In genomic region chr2:42317486-42317885, GRCh38 we compare ENCODE assay signal across 13 cellular contexts. TPM values are rescaled to one million over a fixed set of nuclear protein-coding genes. Genes with fewer than 3 reads are reported as not detected.
DNase-seq lines count a peak whose midpoint lies in the region; ATAC-seq and TF ChIP-seq lines count a peak whose summit lies in the region.
"Had no signal": no experiment of that assay in that cellular context is flagged by ENCODE, and none has a peak within 500 bp of the region (broad histone marks: within the 10 kb centered on the region; RNA-seq: fewer than 3 reads in every experiment).

No MANE protein-coding gene starts in this region.

- no peaks in the 10 kb centered on the region for H3K9me3 ChIP-seq in CD4-positive, alpha-beta T cell (ENCODE audit: control insufficient read depth, low read length)
- H3K9me3 ChIP-seq in upper lobe of left lung = no peaks in the 10 kb centered on the region

- WGBS in upper lobe of left lung, 2 donors = 80 to 83% methylated on average over 3 of the region's 3 CpGs

- no peak for TF ChIP-seq CTCF in CD4-positive, alpha-beta T cell (IDR thresholded peaks at IDR 0.05)
- TF ChIP-seq CTCF in upper lobe of left lung (IDR thresholded peaks at IDR 0.05) = no peak

- CTCF ChIA-PET in CD4-positive, alpha-beta T cell (lab: Charles Lee) = no interaction called here
- CTCF ChIA-PET in T-cell (lab: Charles Lee) = no interaction called here

- no peak for TF ChIP-seq POLR2A in upper lobe of left lung (IDR thresholded peaks at IDR 0.05)

- peaks cover 36% of the 10 kb centered on the region for H3K36me3 Mint-ChIP-seq in activated T-cell treated with anti-CD3 and anti-CD28 coated beads, Interleukin-2, amount 50 U/mL, for 4 hours (ENCODE audit: insufficient read depth)
- peaks cover 88% of the 10 kb centered on the region for H3K36me3 Mint-ChIP-seq in CD4-positive, alpha-beta T cell (ENCODE audit: low read depth)
- peaks cover 51% of the 10 kb centered on the region for H3K36me3 Mint-ChIP-seq in T-cell
- peaks cover 18 to 69% (median 26%) of the 10 kb centered on the region in 3 donors for H3K36me3 Mint-ChIP-seq in naive thymus-derived CD8-positive, alpha-beta T cell

- DNase-seq in activated T-cell treated with anti-CD3 and anti-CD28 coated beads, Interleukin-2, amount 50 U/mL, for 4 hours = no peak
- no peak for DNase-seq in activated T-cell treated with anti-CD3 and anti-CD28 coated beads, Interleukin-2, amount 50 U/mL, for 1 hour
- DNase-seq in CD4-positive, alpha-beta T cell = no peak
- DNase-seq in T-cell = no peak
- no peak for DNase-seq in naive thymus-derived CD8-positive, alpha-beta T cell
- DNase-seq in upper lobe of left lung = no peak
- no peak for DNase-seq in NCI-H128 (lab: John Stamatoyannopoulos, UW; ENCODE audit: unreplicated experiment)
- DNase-seq in stimulated activated naive CD4-positive, alpha-beta T cell treated with Interleukin-2 at 50 U/mL for 16 hours (lab: John Stamatoyannopoulos, UW) = no peak
- DNase-seq: EL, Karpas-422, NCI-H1105 treated with DMSO at 0.1 percent for 48 hours, NCI-H187 treated with DMSO at 0.1 percent for 48 hours, NCI-H446 had no signal

- ATAC-seq in activated T-cell treated with anti-CD3 and anti-CD28 coated beads, Interleukin-2, amount 50 U/mL, for 4 hours = peak; percentile 41 to 58
- peak; percentile 50 for ATAC-seq in CD4-positive, alpha-beta T cell (ENCODE audit: poor library complexity)
- ATAC-seq in T-cell (replicated peaks in 1 of 4) = peak in 2 of 4 experiments; percentile 48 to 60
- ATAC-seq in naive thymus-derived CD8-positive, alpha-beta T cell = peak in 1 of 2 donors; percentile 52
- ATAC-seq in upper lobe of left lung (ENCODE audit: low FRiP score in 2 of 2) = no peak

- peaks cover 0 to 4% (median 0%) of the 10 kb centered on the region in 4 donors for H3K4me1 ChIP-seq in upper lobe of left lung

- H3K27ac ChIP-seq in CD4-positive, alpha-beta T cell (ENCODE audit: low read depth, low read length) = no peak overlapping the region
- H3K27ac ChIP-seq in upper lobe of left lung = no peak overlapping the region

- H3K27me3 Mint-ChIP-seq in activated T-cell treated with anti-CD3 and anti-CD28 coated beads, Interleukin-2, amount 50 U/mL, for 4 hours (ENCODE audit: low read depth) = no peaks in the 10 kb centered on the region
- H3K27me3 Mint-ChIP-seq in CD4-positive, alpha-beta T cell = no peaks in the 10 kb centered on the region
- no peaks in the 10 kb centered on the region for H3K27me3 Mint-ChIP-seq in T-cell
- H3K27me3 Mint-ChIP-seq in naive thymus-derived CD8-positive, alpha-beta T cell = no peaks in the 10 kb centered on the region

- no peaks in the 10 kb centered on the region for H3K27me3 ChIP-seq in CD4-positive, alpha-beta T cell (ENCODE audit: control insufficient read depth, insufficient read depth, low read length)
- H3K27me3 ChIP-seq in upper lobe of left lung = no peaks in the 10 kb centered on the region

- H3K36me3 ChIP-seq in upper lobe of left lung = peaks cover 0 to 35% (median 2%) of the 10 kb centered on the region in 4 donors

- H3K9me3 Mint-ChIP-seq in activated T-cell treated with anti-CD3 and anti-CD28 coated beads, Interleukin-2, amount 50 U/mL, for 4 hours = no peaks in the 10 kb centered on the region
- H3K9me3 Mint-ChIP-seq in CD4-positive, alpha-beta T cell = no peaks in the 10 kb centered on the region
- H3K9me3 Mint-ChIP-seq in T-cell = no peaks in the 10 kb centered on the region
- no peaks in the 10 kb centered on the region for H3K9me3 Mint-ChIP-seq in naive thymus-derived CD8-positive, alpha-beta T cell

- H3K4me1 Mint-ChIP-seq in activated T-cell treated with anti-CD3 and anti-CD28 coated beads, Interleukin-2, amount 50 U/mL, for 4 hours (ENCODE audit: low read depth) = peaks cover 38% of the 10 kb centered on the region
- peaks cover 54% of the 10 kb centered on the region for H3K4me1 Mint-ChIP-seq in CD4-positive, alpha-beta T cell (ENCODE audit: low read depth)
- H3K4me1 Mint-ChIP-seq in T-cell = peaks cover 39 to 48% (median 42%) of the 10 kb centered on the region in 3 donors
- H3K4me1 Mint-ChIP-seq in naive thymus-derived CD8-positive, alpha-beta T cell = peaks cover 8 to 32% (median 19%) of the 10 kb centered on the region in 4 donors

- no peak for TF ChIP-seq EP300 in upper lobe of left lung (IDR thresholded peaks at IDR 0.05)

- H3K4me3 Mint-ChIP-seq in activated T-cell treated with anti-CD3 and anti-CD28 coated beads, Interleukin-2, amount 50 U/mL, for 4 hours = no peak overlapping the region
- H3K4me3 Mint-ChIP-seq in CD4-positive, alpha-beta T cell = no peak overlapping the region
- H3K4me3 Mint-ChIP-seq in T-cell = peak overlapping the region in 1 of 3 donors; percentile 36
- peak overlapping the region in 2 of 10 donors; percentile 0 to 4 for H3K4me3 Mint-ChIP-seq in naive thymus-derived CD8-positive, alpha-beta T cell

- POLR2A ChIA-PET in CD4-positive, alpha-beta T cell (lab: Charles Lee) = interaction anchor here (0.7 kb wide), 1 partner anchor 8 kb away, joined by 3 read pairs; no protein-coding TSS in a partner anchor
- POLR2A ChIA-PET in T-cell (lab: Charles Lee) = no interaction called here
- POLR2A ChIA-PET in naive thymus-derived CD8-positive, alpha-beta T cell (lab: Charles Lee) = no interaction called here

- intact Hi-C loops in CD4-positive, alpha-beta T cell (cut with DNase I, micrococcal nuclease) = no loop called here

- H3K27ac Mint-ChIP-seq in CD4-positive, alpha-beta T cell = peak overlapping the region; percentile 81
- peak overlapping the region; percentile 87 to 90 for H3K27ac Mint-ChIP-seq in T-cell
- peak overlapping the region; percentile 27 to 88 (median 50) for H3K27ac Mint-ChIP-seq in naive thymus-derived CD8-positive, alpha-beta T cell

- no peak overlapping the region for H3K4me3 ChIP-seq in upper lobe of left lung

RNA-seq across cellular contexts. Expression of gene COX7A2L, which starts 43.5 kb away (rescaled TPM):
- 100 to 1,000 TPM in 1 of 3 donors, 10 to 100 TPM in 2; 89.6 to 100 (median 96.2) TPM for total RNA-seq in activated T-cell treated with anti-CD3 and anti-CD28 coated beads, Interleukin-2, amount 50 U/mL, for 4 hours
- total RNA-seq in CD4-positive, alpha-beta T cell = 10 to 100 TPM; 51.3 to 57.3 TPM
- total RNA-seq in T-cell (10 to 100 TPM; 59.6 to 76.4 (median 72.6) TPM), upper lobe of left lung (100 to 1,000 TPM in 2 of 6 donors, 10 to 100 TPM in 4; 57.0 to 123 (median 85.7) TPM)
- 10 to 100 TPM; 73.1 to 76.7 TPM for total RNA-seq in naive thymus-derived CD8-positive, alpha-beta T cell
- 100 to 1,000 TPM; 174 to 222 (median 194) TPM for polyA plus RNA-seq in naive thymus-derived CD8-positive, alpha-beta T cell

Comparison
In these comparisons a context has a peak if more than half of its experiments do, and no peak if none do; other contexts are left out.
1. ATAC-seq: peak in activated T-cell treated with anti-CD3 and anti-CD28 coated beads, Interleukin-2, amount 50 U/mL, for 4 hours (2 of 2) and CD4-positive, alpha-beta T cell (single experiment); none in upper lobe of left lung (0 of 2).
2. Peak in every context shown above with its lines, with median percentiles within 50 percentile points of each other: H3K27ac Mint-ChIP-seq.